In the genomic region with DNA sequence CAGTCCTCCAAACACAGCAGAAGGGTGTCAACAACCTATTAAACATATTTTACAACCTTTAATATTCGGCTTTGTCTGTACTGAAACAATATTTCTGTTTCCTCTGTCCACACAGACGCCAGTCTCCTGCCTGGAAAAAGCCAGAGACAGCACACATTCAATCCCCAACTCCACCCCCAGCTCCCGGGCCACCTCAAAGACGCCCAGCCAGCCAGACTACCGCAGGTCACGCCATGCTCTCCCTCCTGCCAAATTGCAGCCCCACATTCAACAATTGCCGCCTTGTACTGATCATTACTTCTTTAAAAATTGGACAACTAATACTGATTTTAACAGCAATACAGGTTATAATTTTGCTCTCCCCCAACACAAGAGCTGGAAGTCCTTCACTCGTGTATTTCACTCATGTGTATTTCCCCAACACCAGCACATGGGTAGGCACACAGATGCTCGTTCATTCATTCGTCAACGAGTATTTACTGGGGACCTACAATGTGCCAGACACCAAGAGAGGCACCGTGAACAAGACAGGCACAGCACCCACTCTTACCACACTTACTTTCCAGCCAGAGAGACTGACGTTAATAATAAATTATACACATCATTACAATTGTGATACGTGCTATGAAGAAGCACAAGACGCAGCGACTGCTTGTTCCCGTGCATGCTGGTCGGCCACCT, we compare ENCODE assay signal across 8 cellular contexts.
DNase-seq lines count a peak whose midpoint lies in the region; ATAC-seq and TF ChIP-seq lines count a peak whose summit lies in the region.

No MANE protein-coding gene starts in this region.

- in situ Hi-C loops in KBM-7 (cut with MboI; ENCODE audit: low pct_unique_long_range_greater_than_20kb, low sequenced_read_pairs), result no loop called here
- in situ Hi-C loops in brain microvascular endothelial cell (cut with HindIII; ENCODE audit: low pct_ligation_motif_present, low sequenced_read_pairs), result no loop called here

- no peaks in the 10 kb centered on the region for H3K36me3 ChIP-seq in brain microvascular endothelial cell (replicated peaks)
- no peaks in the 10 kb centered on the region for H3K36me3 ChIP-seq in mucosa of rectum (ENCODE audit: control insufficient read depth in 2 of 2, insufficient read depth in 2 of 2, low read length in 2 of 2)

- H3K9ac ChIP-seq in mucosa of rectum (ENCODE audit: low read depth in 1 of 2, low read length in 2 of 2), result peak overlapping the region; percentile 74 to 90

- H3K27ac ChIP-seq in brain microvascular endothelial cell, result no peak overlapping the region
- H3K27ac ChIP-seq in mucosa of rectum (ENCODE audit: low read depth in 2 of 2, low read length in 2 of 2), result peak overlapping the region in 1 of 2 donors; percentile 90

- H3K27me3 ChIP-seq in brain microvascular endothelial cell (replicated peaks) (no peaks in the 10 kb centered on the region), mucosa of rectum (ENCODE audit: control insufficient read depth in 2 of 2, insufficient read depth in 2 of 2, low read length in 2 of 2) (no peaks in the 10 kb centered on the region)

- ATAC-seq in GM19463 (IDR thresholded peaks at IDR 0.05; ENCODE audit: unreplicated experiment), result no peak
- no peak for ATAC-seq in GM21619 (IDR thresholded peaks at IDR 0.05; ENCODE audit: unreplicated experiment)

- H3K9me3 ChIP-seq in mucosa of rectum (ENCODE audit: control insufficient read depth in 2 of 2, low read length in 2 of 2), result no peaks in the 10 kb centered on the region

- H3K4me3 ChIP-seq in AG10803 (ENCODE audit: low read length), result peak overlapping the region; percentile 85
- peak overlapping the region; percentile 78 for H3K4me3 ChIP-seq in brain microvascular endothelial cell (ENCODE audit: low read depth, low read length)
- H3K4me3 ChIP-seq in mucosa of rectum (ENCODE audit: low read length in 2 of 2), result peak overlapping the region; percentile 73 to 96

- TF ChIP-seq CTCF in AG10803 (conservative IDR thresholded peaks at IDR 0.05; ENCODE audit: low read length) (no peak), brain microvascular endothelial cell (IDR thresholded peaks at IDR 0.05; ENCODE audit: low read depth, low read length, missing control alignments) (no peak)

- DNase-seq in AG10803 (ENCODE audit: low read depth) (no peak), KBM-7 (peak; percentile 58), brain microvascular endothelial cell (no peak), hippocampal formation (lab: John Stamatoyannopoulos, UW) (no peak), NCI-H446 treated with DMSO at 0.1 percent for 48 hours (lab: John Stamatoyannopoulos, UW) (no peak)

- peaks cover 8 to 18% of the 10 kb centered on the region in 2 donors for H3K4me1 ChIP-seq in mucosa of rectum (ENCODE audit: control insufficient read depth in 2 of 2, insufficient read depth in 2 of 2, low read length in 2 of 2)
